2 cellular contexts compared by ENCODE assay signal in genomic region chr1:234634922-234635321, GRCh38.
TF ChIP-seq lines count a peak whose summit lies in the region.
"Not testable (repeated sequence)": the region's sequence is repeated elsewhere in the genome, so short reads cannot be mapped to it uniquely, and the experiment has no call there.

No MANE protein-coding gene starts in this region.

TF ChIP-seq in HEK293, 187 proteins besides CTCF, POLR2A, EP300 and RAD21:
- TF ChIP-seq ATF2 (tag by site-specific recombination; IDR thresholded peaks at IDR 0.05; ENCODE audit: low read depth), result peak; percentile 53; the same call in 1 of the 2 replicates

TF ChIP-seq in HepG2, 621 proteins besides CTCF, POLR2A, EP300 and RAD21:
- peak; percentile 74 for TF ChIP-seq ATF7 (IDR thresholded peaks at IDR 0.05)
- TF ChIP-seq ATF7 (CRISPR knock-in tag; IDR thresholded peaks at IDR 0.05), result not testable (repeated sequence)
